In the genomic region with DNA sequence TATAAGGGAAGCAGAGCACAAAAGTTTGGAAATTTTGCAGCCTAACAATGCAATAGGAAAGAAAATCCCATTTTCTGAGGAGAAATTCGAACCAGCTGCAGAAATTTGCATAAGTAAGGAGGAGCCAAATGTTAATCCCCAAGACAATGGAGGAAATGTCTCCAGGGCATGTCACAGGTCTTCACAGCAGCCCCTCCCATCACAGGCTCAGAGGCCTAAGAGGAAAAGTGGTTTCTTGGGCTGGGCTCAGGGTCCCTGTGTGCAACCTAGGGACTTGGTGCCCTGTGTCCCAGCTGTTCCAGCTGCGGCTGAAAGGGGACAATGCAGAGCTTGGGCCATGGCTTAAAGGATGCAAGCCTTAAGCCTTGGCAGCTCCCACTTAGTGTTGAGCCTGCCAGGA, we compare ENCODE assay signal across 22 cellular contexts.
"Had no signal": no experiment of that assay in that cellular context is flagged by ENCODE, and none has a peak within 500 bp of the region (broad histone marks: within the 10 kb centered on the region; RNA-seq: fewer than 3 reads in every experiment).

No MANE protein-coding gene starts in this region.

- H3K9ac ChIP-seq: neural progenitor cell, parathyroid adenoma had no signal

- H3K79me2 ChIP-seq: parathyroid adenoma had no signal

- H3K9me3 ChIP-seq: gastrocnemius medialis, right lobe of liver, thyroid gland, vagina had no signal

- ATAC-seq: esophagus mucosa; gastrocnemius medialis; naive thymus-derived CD4-positive, alpha-beta T cell; right lobe of liver had no signal

- H3K27me3 ChIP-seq: dorsolateral prefrontal cortex, gastrocnemius medialis, neural progenitor cell, right lobe of liver, stomach, thyroid gland, vagina had no signal

- H3K4me3 ChIP-seq: dorsolateral prefrontal cortex, gastrocnemius medialis, lung, neural progenitor cell, right lobe of liver, stomach, thyroid gland, vagina had no signal

- H3K4me1 ChIP-seq: gastrocnemius medialis, neural progenitor cell, parathyroid adenoma, right lobe of liver, stomach, thyroid gland, vagina had no signal

- H3K4me2 ChIP-seq: neural progenitor cell had no signal

- DNase-seq: dorsolateral prefrontal cortex; effector CD4-positive, alpha-beta T cell; foreskin fibroblast; gastrocnemius medialis; head of caudate nucleus; immature natural killer cell; islet precursor cell; naive thymus-derived CD4-positive, alpha-beta T cell; right lobe of liver; small intestine; stimulated activated CD4-positive, alpha-beta T cell treated with anti-CD3 and anti-CD28 coated beads, Interleukin-15, amount 100 ng/mL, for 24 hours; stimulated activated CD4-positive, alpha-beta T cell treated with anti-CD3 and anti-CD28 coated beads, Interleukin-2, amount 100 ng/mL, for 48 hours; stimulated activated naive CD4-positive, alpha-beta T cell treated with Interleukin-2 at 50 U/mL for 16 hours; stomach; thyroid gland; trophoblast cell had no signal

- H3K27ac ChIP-seq: dorsolateral prefrontal cortex, epithelial cell of prostate, gastrocnemius medialis, neural progenitor cell, parathyroid adenoma, right lobe of liver, stomach, thyroid gland, vagina had no signal

- H3K36me3 ChIP-seq: gastrocnemius medialis, neural progenitor cell, right lobe of liver, stomach, thyroid gland, vagina had no signal
